ENCODE assay signal across 19 cellular contexts in the genomic region with DNA sequence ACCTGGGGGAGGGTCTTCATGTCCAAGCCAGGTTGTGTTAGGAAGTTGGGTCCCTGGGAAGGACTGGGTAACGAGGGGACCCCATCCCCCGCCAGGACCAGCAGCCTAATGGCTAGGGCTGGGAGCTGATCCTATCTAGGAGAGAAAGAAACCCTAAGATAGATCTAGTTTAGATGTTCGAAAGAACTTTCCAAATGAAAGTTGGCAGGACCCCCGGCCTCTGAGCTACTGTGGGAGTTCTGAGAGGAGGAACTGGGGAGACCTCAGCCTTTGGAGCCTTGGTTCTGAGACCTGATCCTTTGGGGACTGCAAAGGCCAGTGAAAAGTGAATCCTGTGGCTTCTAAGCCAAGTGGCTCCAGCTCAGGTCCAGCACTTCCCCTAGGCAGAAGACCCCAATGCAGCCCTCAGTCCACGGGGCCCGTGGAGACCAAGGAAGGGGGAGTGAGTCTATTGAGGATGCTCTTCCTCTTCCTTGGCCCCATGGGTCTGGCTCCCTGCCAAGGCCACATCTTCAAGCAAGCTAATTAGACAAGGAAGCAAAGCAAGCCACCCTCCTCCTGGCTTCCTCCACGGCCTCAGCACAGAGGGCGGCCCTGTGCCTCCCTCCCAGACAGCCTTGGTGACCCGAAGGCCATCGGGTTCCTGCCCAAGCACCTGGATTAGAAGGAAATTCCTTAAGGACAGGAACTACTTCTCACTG. TPM values are rescaled to one million over a fixed set of nuclear protein-coding genes. Genes with fewer than 3 reads are reported as not detected.
DNase-seq lines count a peak whose midpoint lies in the region; ATAC-seq, FAIRE-seq and TF ChIP-seq lines count a peak whose summit lies in the region.
"Had no signal": no experiment of that assay in that cellular context is flagged by ENCODE, and none has a peak within 500 bp of the region (broad histone marks: within the 10 kb centered on the region; RNA-seq: fewer than 3 reads in every experiment).

No MANE protein-coding gene starts in this region.

- in situ Hi-C loops in K562 (cut with MboI) = no loop called here

- BruUV-seq in K562 (replicated peaks; lab: Mats Ljungman, UMichigan) = no TSS peak

- peak; percentile 30 for DNase-seq in activated naive CD4-positive, alpha-beta T cell treated with anti-CD3 and anti-CD28 coated beads, Interleukin-2, amount 10 ng/mL, durations not matched to agents 7 days and 5 days
- no peak for DNase-seq in activated naive CD4-positive, alpha-beta T cell treated with anti-CD3 and anti-CD28 coated beads, Interleukin-2, amount 50 U/mL, for 16 hours
- peak; percentile 43 for DNase-seq in NAMALWA (ENCODE audit: low spot score)
- DNase-seq in K562 (ENCODE audit: extremely low read depth in 1 of 4, low spot score in 3 of 4) = peak in 2 of 4 experiments; percentile 47 to 60
- peak; percentile 9 for DNase-seq in small intestine
- DNase-seq: activated CD8-positive, alpha-beta memory T cell treated with anti-CD3 and anti-CD28 coated beads for 24 hours; left cardiac atrium; NCI-H1436; NCI-H510A treated with DMSO at 0.1 percent for 48 hours; stimulated activated CD4-positive, alpha-beta T cell treated with anti-CD3 and anti-CD28 coated beads, Interleukin-2, amount 100 ng/mL, for 24 hours; T-helper 9 cell; trophoblast cell had no signal

- H3K36me3 Mint-ChIP-seq in activated naive CD4-positive, alpha-beta T cell treated with anti-CD3 and anti-CD28 coated beads, Interleukin-2, amount 10 ng/mL, durations not matched to agents 7 days and 5 days = peaks cover 13% of the 10 kb centered on the region

- H3K27me3 ChIP-seq in K562 (ENCODE audit: control insufficient read depth in 2 of 2, insufficient read depth in 2 of 2, low read length in 2 of 2) (no peaks in the 10 kb centered on the region), small intestine (ENCODE audit: control insufficient read depth in 2 of 2, insufficient read depth in 2 of 2, low read length in 2 of 2) (no peaks in the 10 kb centered on the region)

- H3K4me3 Mint-ChIP-seq in activated naive CD4-positive, alpha-beta T cell treated with anti-CD3 and anti-CD28 coated beads, Interleukin-2, amount 10 ng/mL, durations not matched to agents 7 days and 5 days = no peak overlapping the region
- H3K4me3 Mint-ChIP-seq: naive thymus-derived CD8-positive, alpha-beta T cell had no signal

- intact Hi-C loops in K562 (cut with micrococcal nuclease) = loop anchor here (5.0 to 10.0 kb wide), 2 partner anchors 80 to 273 kb away; no protein-coding TSS in a partner anchor

- H3K4me1 ChIP-seq in K562 (replicated peaks in 1 of 2; ENCODE audit: control insufficient read depth in 2 of 2, insufficient read depth in 2 of 2, low read length in 2 of 2) (peaks cover 2 to 21% of the 10 kb centered on the region in 2 experiments; a peak in 3 of 5 replicates), small intestine (ENCODE audit: control insufficient read depth in 2 of 2, insufficient read depth in 1 of 2, low read depth in 1 of 2, low read length in 1 of 2) (no peaks in the 10 kb centered on the region)

- H3K27me3 Mint-ChIP-seq in activated naive CD4-positive, alpha-beta T cell treated with anti-CD3 and anti-CD28 coated beads, Interleukin-2, amount 10 ng/mL, durations not matched to agents 7 days and 5 days = no peaks in the 10 kb centered on the region
- H3K27me3 Mint-ChIP-seq: naive thymus-derived CD8-positive, alpha-beta T cell had no signal

- peaks cover 6% of the 10 kb centered on the region; the same call in 1 of the 2 replicates for H4K20me1 ChIP-seq in K562 (replicated peaks; ENCODE audit: control insufficient read depth, insufficient read depth, low read length)

- H3K9me1 ChIP-seq in K562 (ENCODE audit: control insufficient read depth, insufficient read depth, low read length) = no peaks in the 10 kb centered on the region

- no peak overlapping the region for H2AFZ ChIP-seq in K562 (ENCODE audit: low read depth, low read length)

- H3K79me2 ChIP-seq in K562 (ENCODE audit: control insufficient read depth, insufficient read depth, low read length) = no peaks in the 10 kb centered on the region

- H3K27ac Mint-ChIP-seq in activated naive CD4-positive, alpha-beta T cell treated with anti-CD3 and anti-CD28 coated beads, Interleukin-2, amount 10 ng/mL, durations not matched to agents 7 days and 5 days = no peak overlapping the region

- H3K27ac ChIP-seq in K562 (ENCODE audit: extremely low read depth, low read depth, low read length) (no peak overlapping the region; the same call in 2 of the 3 replicates), small intestine (ENCODE audit: low read depth in 1 of 2, low read length in 1 of 2) (no peak overlapping the region)
- H3K27ac ChIP-seq: RWPE1 had no signal

- 23% methylated on average over 10 of the region's 10 CpGs for WGBS in K562 (ENCODE audit: insufficient coverage, low coverage, missing lambda C conversion rate)
- WGBS in small intestine, 3 donors = 47 to 55% (median 50%) methylated on average over 10 of the region's 10 CpGs

- H3K9me3 Mint-ChIP-seq in activated naive CD4-positive, alpha-beta T cell treated with anti-CD3 and anti-CD28 coated beads, Interleukin-2, amount 10 ng/mL, durations not matched to agents 7 days and 5 days = no peaks in the 10 kb centered on the region
- H3K9me3 Mint-ChIP-seq: naive thymus-derived CD8-positive, alpha-beta T cell had no signal

- TF ChIP-seq EP300 in K562 (IDR thresholded peaks at IDR 0.05; ENCODE audit: low read length) = no peak

- no peaks in the 10 kb centered on the region for H3K4me1 Mint-ChIP-seq in activated naive CD4-positive, alpha-beta T cell treated with anti-CD3 and anti-CD28 coated beads, Interleukin-2, amount 10 ng/mL, durations not matched to agents 7 days and 5 days

- TF ChIP-seq POLR2A in K562 (conservative IDR thresholded peaks at IDR 0.05) = no peak

- H3K36me3 ChIP-seq in K562 (ENCODE audit: control insufficient read depth, insufficient read depth, low read length) = peaks cover 24% of the 10 kb centered on the region
- H3K36me3 ChIP-seq in small intestine (ENCODE audit: control insufficient read depth in 2 of 2, insufficient read depth in 2 of 2, low read length in 2 of 2) = peaks cover 2 to 3% of the 10 kb centered on the region in 2 donors

- peak; percentile 13; the same call in 1 of the 3 replicates for ATAC-seq in K562
- ATAC-seq in HG02571 (IDR thresholded peaks at IDR 0.05; ENCODE audit: unreplicated experiment) = no peak
- no peak for ATAC-seq in GM19395 (IDR thresholded peaks at IDR 0.05; ENCODE audit: unreplicated experiment)
- no peak for ATAC-seq in GM19467 (IDR thresholded peaks at IDR 0.05; ENCODE audit: unreplicated experiment)
- ATAC-seq: left cardiac atrium had no signal

- FAIRE-seq in K562 (lab: Jason Lieb, UNC) = peak; percentile 56
- FAIRE-seq in small intestine (lab: Jason Lieb, UNC) = no peak

- H3K9ac ChIP-seq in K562 (ENCODE audit: insufficient read depth in 1 of 2, low read depth in 2 of 2, low read length in 2 of 2) = peak overlapping the region in 1 of 2 experiments; percentile 47; a peak in 1 of 4 replicates

- H3K9me3 ChIP-seq in K562 (replicated peaks; ENCODE audit: control insufficient read depth, insufficient read depth, low read depth, low read length) (no peaks in the 10 kb centered on the region), small intestine (ENCODE audit: control insufficient read depth, low read depth) (no peaks in the 10 kb centered on the region)

- H3K4me3 ChIP-seq in K562 (no peak overlapping the region), small intestine (ENCODE audit: low read depth in 1 of 2, low read length in 2 of 2) (no peak overlapping the region)

- TF ChIP-seq RAD21 in K562 (CRISPR knock-in tag; conservative IDR thresholded peaks at IDR 0.05 in 1 of 2, IDR thresholded peaks at IDR 0.05 in 1 of 2) = no peak

- no peak for TF ChIP-seq CTCF in K562 (IDR thresholded peaks at IDR 0.05 in 2 of 3, conservative IDR thresholded peaks at IDR 0.05 in 1 of 3; ENCODE audit: insufficient read depth in 2 of 3, low read depth in 1 of 3, low read length in 3 of 3)

- POLR2A ChIA-PET in K562 (lab: Yijun Ruan, JAX) = interaction anchor here (0.6 to 2.2 kb wide), 8 partner anchors 10 to 45 kb away, joined by 3 to 15 read pairs (median 6); a partner anchor contains a TSS

- no peak overlapping the region for H3K4me2 ChIP-seq in K562 (ENCODE audit: insufficient read depth, low read length)

- CTCF ChIA-PET in activated naive CD4-positive, alpha-beta T cell treated with anti-CD3 and anti-CD28 coated beads, Interleukin-2, amount 10 ng/mL, durations not matched to agents 7 days and 5 days (lab: Charles Lee) = interaction anchor here (1.0 to 1.6 kb wide), 2 partner anchors 11 to 12 kb away, joined by 3 to 5 read pairs; no protein-coding TSS in a partner anchor
- CTCF ChIA-PET in K562 (lab: Yijun Ruan, JAX; ENCODE audit: low intra/inter-chr PET ratio) = no interaction called here

RNA-seq across cellular contexts. Expression of a gene that starts 23.5 kb away (rescaled TPM):
- total RNA-seq in K562 (2011; cell fraction: chromatin; rRNA removed; ENCODE audit: low replicate concordance) = 147 and 196 TPM in 2 replicates
- 171 and 174 TPM in 2 replicates for total RNA-seq in K562 (2011; cell fraction: nucleolus; rRNA removed)
- total RNA-seq in K562 (2011; cell fraction: nucleoplasm; rRNA removed) = 140 and 154 TPM in 2 replicates
- total RNA-seq in K562 (2014; rRNA removed) (638 and 695 TPM in 2 replicates), K562 (2014; rRNA removed; fragmentation: Illumina TruSeq; extraction: Trizol) (579 and 592 TPM in 2 replicates), K562 (2015; rRNA removed; fragmentation: Illumina TruSeq; extraction: Trizol) (599 and 679 TPM in 2 replicates), K562 (2021) (647 and 659 TPM in 2 replicates)
- polyA plus RNA-seq in K562 (2011; rRNA removed) (366 and 847 TPM in 2 replicates), K562 (2014; fragmentation: Illumina TruSeq; extraction: Trizol) (833 and 856 TPM in 2 replicates), K562 (2014; fragmentation: Nextera tagmentation; extraction: Ambion mirVana) (100 to 1,000 TPM; 326 to 587 TPM), K562 (2014; rRNA removed) (625 and 697 TPM in 2 replicates), small intestine (100 to 1,000 TPM; 120 to 196 (median 131) TPM)
- 404 and 796 TPM in 2 replicates for polyA plus RNA-seq in K562 (2011; cell fraction: cytosol; rRNA removed)
- 126 and 224 TPM in 2 replicates for polyA plus RNA-seq in K562 (2011; cell fraction: nucleus; rRNA removed)
- polyA plus RNA-seq in K562 (2012) = 329 and 1,243 TPM in 2 replicates
- 536 and 870 TPM in 2 replicates for polyA minus RNA-seq in K562 (2011; rRNA and poly(A)+ RNA removed)
- polyA minus RNA-seq in K562 (2011; cell fraction: cytosol; rRNA and poly(A)+ RNA removed) = 230 and 274 TPM in 2 replicates
- 90.9 and 94.3 TPM in 2 replicates for polyA minus RNA-seq in K562 (2011; cell fraction: nucleus; rRNA and poly(A)+ RNA removed)

RNA-seq across cellular contexts. Expression of a gene that starts 24.5 kb away (rescaled TPM):
- 11.4 and 34.2 TPM in 2 replicates for total RNA-seq in K562 (2011; cell fraction: chromatin; rRNA removed; ENCODE audit: low replicate concordance)
- total RNA-seq in K562 (2011; cell fraction: nucleolus; rRNA removed) = 47.5 and 50.4 TPM in 2 replicates
- total RNA-seq in K562 (2011; cell fraction: nucleoplasm; rRNA removed) = 38.3 and 45.1 TPM in 2 replicates
- 43.1 and 47.4 TPM in 2 replicates for total RNA-seq in K562 (2014; rRNA removed)
- 26.1 and 32.9 TPM in 2 replicates for total RNA-seq in K562 (2014; rRNA removed; fragmentation: Illumina TruSeq; extraction: Trizol)
- total RNA-seq in K562 (2015; rRNA removed; fragmentation: Illumina TruSeq; extraction: Trizol) = 33.8 and 33.9 TPM in 2 replicates
- total RNA-seq in K562 (2021) = 36.3 and 41.2 TPM in 2 replicates
- 23.3 and 34.2 TPM in 2 replicates for polyA plus RNA-seq in K562 (2011; rRNA removed)
- polyA plus RNA-seq in K562 (2011; cell fraction: cytosol; rRNA removed) = 27.5 and 84.8 TPM in 2 replicates
- polyA plus RNA-seq in K562 (2011; cell fraction: nucleus; rRNA removed) = 13.6 and 23.0 TPM in 2 replicates
- polyA plus RNA-seq in K562 (2012) = 34.4 and 39.4 TPM in 2 replicates
- polyA plus RNA-seq in K562 (2014; fragmentation: Illumina TruSeq; extraction: Trizol) = 36.1 and 38.5 TPM in 2 replicates
- 10 to 100 TPM in 1 of 2 experiments, 1 to 10 TPM in 1; 7.3 to 10.7 TPM for polyA plus RNA-seq in K562 (2014; fragmentation: Nextera tagmentation; extraction: Ambion mirVana)
- 40.9 and 43.1 TPM in 2 replicates for polyA plus RNA-seq in K562 (2014; rRNA removed)
- polyA minus RNA-seq in K562 (2011; rRNA and poly(A)+ RNA removed) = 9.2 and 20.3 TPM in 2 replicates
- 9.3 and 18.8 TPM in 2 replicates for polyA minus RNA-seq in K562 (2011; cell fraction: cytosol; rRNA and poly(A)+ RNA removed)
- polyA minus RNA-seq in K562 (2011; cell fraction: nucleus; rRNA and poly(A)+ RNA removed) = 6.7 and 7.3 TPM in 2 replicates
- 100 to 1,000 TPM in 1 of 3 donors, 10 to 100 TPM in 2; 35.6 to 113 (median 57.3) TPM for polyA plus RNA-seq in small intestine

RNA-seq across cellular contexts. Expression of a gene that starts 26.7 kb away (rescaled TPM):
- 9.4 and 23.0 TPM in 2 replicates for total RNA-seq in K562 (2011; cell fraction: chromatin; rRNA removed; ENCODE audit: low replicate concordance)
- total RNA-seq in K562 (2011; cell fraction: nucleolus; rRNA removed) = 12.6 and 13.2 TPM in 2 replicates
- total RNA-seq in K562 (2011; cell fraction: nucleoplasm; rRNA removed) = 9.8 and 10.7 TPM in 2 replicates
- total RNA-seq in K562 (2014; rRNA removed) (3.5 and 4.8 TPM in 2 replicates), K562 (2014; rRNA removed; fragmentation: Illumina TruSeq; extraction: Trizol) (1.5 and 1.9 TPM in 2 replicates), K562 (2015; rRNA removed; fragmentation: Illumina TruSeq; extraction: Trizol) (1.4 and 1.9 TPM in 2 replicates), K562 (2021) (7.7 and 8.2 TPM in 2 replicates)
- polyA plus RNA-seq in K562 (2011; rRNA removed) (5.5 and 6.1 TPM in 2 replicates), K562 (2014; fragmentation: Illumina TruSeq; extraction: Trizol) (4.1 and 4.4 TPM in 2 replicates), K562 (2014; fragmentation: Nextera tagmentation; extraction: Ambion mirVana) (under 1 TPM; 0.21 to 0.36 TPM), K562 (2014; rRNA removed) (6.8 and 7.1 TPM in 2 replicates), small intestine (1 to 10 TPM in 1 of 3 donors, under 1 TPM in 2; 0.54 to 2.1 (median 0.67) TPM)
- 5.6 and 7.1 TPM in 2 replicates for polyA plus RNA-seq in K562 (2011; cell fraction: cytosol; rRNA removed)
- 26.4 and 47.6 TPM in 2 replicates for polyA plus RNA-seq in K562 (2011; cell fraction: nucleus; rRNA removed)
- 3.4 and 4.5 TPM in 2 replicates for polyA plus RNA-seq in K562 (2012)
- 3.4 and 4.9 TPM in 2 replicates for polyA minus RNA-seq in K562 (2011; rRNA and poly(A)+ RNA removed)
- polyA minus RNA-seq in K562 (2011; cell fraction: cytosol; rRNA and poly(A)+ RNA removed) = 3.2 and 5.6 TPM in 2 replicates
- 8.7 and 9.3 TPM in 2 replicates for polyA minus RNA-seq in K562 (2011; cell fraction: nucleus; rRNA and poly(A)+ RNA removed)

RNA-seq across cellular contexts. Expression of a gene that starts 35.8 kb away (rescaled TPM):
- total RNA-seq in K562 (2011; cell fraction: chromatin; rRNA removed; ENCODE audit: low replicate concordance) = not detected in 2 replicates
- not detected in 2 replicates for total RNA-seq in K562 (2011; cell fraction: nucleolus; rRNA removed)
- not detected in 2 replicates for total RNA-seq in K562 (2011; cell fraction: nucleoplasm; rRNA removed)
- total RNA-seq in K562 (2014; rRNA removed) = not detected in 2 replicates
- total RNA-seq in K562 (2014; rRNA removed; fragmentation: Illumina TruSeq; extraction: Trizol) = not detected in 2 replicates
- total RNA-seq in K562 (2015; rRNA removed; fragmentation: Illumina TruSeq; extraction: Trizol) = not detected in 2 replicates
- total RNA-seq in K562 (2021) = not detected in 2 replicates
- not detected in 2 replicates for polyA plus RNA-seq in K562 (2011; rRNA removed)
- polyA plus RNA-seq in K562 (2011; cell fraction: cytosol; rRNA removed) = not detected in 2 replicates
- not detected in 2 replicates for polyA plus RNA-seq in K562 (2011; cell fraction: nucleus; rRNA removed)
- polyA plus RNA-seq in K562 (2012) = not detected in 2 replicates
- not detected in 2 replicates for polyA plus RNA-seq in K562 (2014; fragmentation: Illumina TruSeq; extraction: Trizol)
- not detected for polyA plus RNA-seq in K562 (2014; fragmentation: Nextera tagmentation; extraction: Ambion mirVana)
- polyA plus RNA-seq in K562 (2014; rRNA removed) = not detected in 2 replicates
- polyA minus RNA-seq in K562 (2011; rRNA and poly(A)+ RNA removed) = not detected in 2 replicates
- polyA minus RNA-seq in K562 (2011; cell fraction: cytosol; rRNA and poly(A)+ RNA removed) = not detected in 2 replicates
- not detected in 2 replicates for polyA minus RNA-seq in K562 (2011; cell fraction: nucleus; rRNA and poly(A)+ RNA removed)
- under 1 TPM in 1 of 3 donors, not detected in 2; 0.04 TPM for polyA plus RNA-seq in small intestine
- total RNA-seq: left cardiac atrium; naive thymus-derived CD8-positive, alpha-beta T cell; renal cortical epithelial cell had no signal
- polyA plus RNA-seq: esophagus; naive thymus-derived CD8-positive, alpha-beta T cell had no signal

RNA-seq across cellular contexts. Expression of a gene that starts 43.5 kb away (rescaled TPM):
- 42.1 and 110 TPM in 2 replicates for total RNA-seq in K562 (2011; cell fraction: chromatin; rRNA removed; ENCODE audit: low replicate concordance)
- total RNA-seq in K562 (2011; cell fraction: nucleolus; rRNA removed) = 65.9 and 71.5 TPM in 2 replicates
- 61.0 and 61.4 TPM in 2 replicates for total RNA-seq in K562 (2011; cell fraction: nucleoplasm; rRNA removed)
- 32.0 and 39.5 TPM in 2 replicates for total RNA-seq in K562 (2014; rRNA removed)
- total RNA-seq in K562 (2014; rRNA removed; fragmentation: Illumina TruSeq; extraction: Trizol) = 27.8 and 30.7 TPM in 2 replicates
- 34.7 and 37.2 TPM in 2 replicates for total RNA-seq in K562 (2015; rRNA removed; fragmentation: Illumina TruSeq; extraction: Trizol)
- total RNA-seq in K562 (2021) = 43.4 and 44.4 TPM in 2 replicates
- 32.8 and 46.7 TPM in 2 replicates for polyA plus RNA-seq in K562 (2011; rRNA removed)
- polyA plus RNA-seq in K562 (2011; cell fraction: cytosol; rRNA removed) = 31.4 and 48.2 TPM in 2 replicates
- polyA plus RNA-seq in K562 (2011; cell fraction: nucleus; rRNA removed) = 43.5 and 96.9 TPM in 2 replicates
- 30.6 and 31.1 TPM in 2 replicates for polyA plus RNA-seq in K562 (2012)
- polyA plus RNA-seq in K562 (2014; fragmentation: Illumina TruSeq; extraction: Trizol) = 49.9 and 56.8 TPM in 2 replicates
- polyA plus RNA-seq in K562 (2014; fragmentation: Nextera tagmentation; extraction: Ambion mirVana) = 10 to 100 TPM; 11.4 to 20.8 TPM
- 31.7 and 51.6 TPM in 2 replicates for polyA plus RNA-seq in K562 (2014; rRNA removed)
- 19.6 and 36.4 TPM in 2 replicates for polyA minus RNA-seq in K562 (2011; rRNA and poly(A)+ RNA removed)
- 9.3 and 21.5 TPM in 2 replicates for polyA minus RNA-seq in K562 (2011; cell fraction: cytosol; rRNA and poly(A)+ RNA removed)
- 23.3 and 27.6 TPM in 2 replicates for polyA minus RNA-seq in K562 (2011; cell fraction: nucleus; rRNA and poly(A)+ RNA removed)
- 10 to 100 TPM in 1 of 3 donors, 1 to 10 TPM in 2; 3.1 to 17.0 (median 4.3) TPM for polyA plus RNA-seq in small intestine
